ENCODE assay signal across 1 cellular context in the genomic region with DNA sequence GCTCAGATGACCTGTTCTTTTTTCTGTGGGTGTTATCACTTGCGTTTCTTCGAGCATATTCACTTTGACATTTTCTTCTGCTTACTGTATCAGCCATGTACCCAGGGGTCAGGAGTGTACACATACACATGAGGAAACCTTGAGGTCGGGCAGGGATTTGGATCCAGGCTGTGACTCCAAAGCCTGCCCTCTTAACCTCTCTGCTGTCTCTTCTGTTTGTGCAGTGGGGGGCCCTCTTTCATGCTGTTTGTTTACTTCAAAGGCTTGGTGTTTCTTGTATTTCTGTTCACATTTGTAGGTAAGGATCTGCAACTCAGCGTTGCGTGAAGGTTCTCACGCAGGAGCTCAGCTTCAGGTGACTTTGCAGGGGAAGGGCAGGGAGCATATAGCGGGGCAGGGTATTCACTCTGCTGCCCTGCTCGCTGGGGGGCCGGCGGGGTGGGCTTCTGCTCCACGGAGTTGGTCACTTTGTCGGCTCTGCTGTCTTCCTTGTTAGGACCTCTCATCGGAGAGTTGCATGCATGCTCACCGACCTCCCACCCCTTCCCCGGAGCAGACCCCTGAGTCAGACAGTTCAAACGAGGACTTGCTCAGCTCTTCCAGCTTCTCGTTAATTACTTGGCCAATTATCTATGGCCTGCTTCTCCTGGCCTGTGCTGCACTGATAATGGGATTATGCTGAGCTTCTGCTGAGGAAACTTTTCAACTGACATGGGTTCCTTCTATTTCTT.
A peak's percentile ranks its signal among the peaks of the same experiment; 100 is the strongest.
TF ChIP-seq lines count a peak whose summit lies in the region.

No MANE protein-coding gene starts in this region.

TF ChIP-seq in HepG2, 621 proteins besides CTCF, POLR2A, EP300 and RAD21 (continued from another document and continues in another):
- TF ChIP-seq ZNF281 (CRISPR knock-in tag; IDR thresholded peaks at IDR 0.05; ENCODE audit: borderline replicate concordance) = peak; percentile 74; the same call in 1 of the 2 replicates
- TF ChIP-seq RARA (CRISPR knock-in tag; IDR thresholded peaks at IDR 0.05) = peak; percentile 80
- TF ChIP-seq RBFOX2 (IDR thresholded peaks at IDR 0.05; ENCODE audit: low read depth, low read length) = 0 out of 2 replicates have a peak, but pooled peaks have one; percentile 16
- peak; percentile 39; the same call in 1 of the 2 replicates for TF ChIP-seq GFI1 (CRISPR knock-in tag; IDR thresholded peaks at IDR 0.05; ENCODE audit: borderline replicate concordance)
- TF ChIP-seq TBX3 (IDR thresholded peaks at IDR 0.05; ENCODE audit: borderline replicate concordance) = peak; percentile 45; the same call in 1 of the 2 replicates
- TF ChIP-seq ZNF547 (CRISPR knock-in tag; IDR thresholded peaks at IDR 0.05) = no peak
- peak; percentile 94 for TF ChIP-seq NR2F6 (IDR thresholded peaks at IDR 0.05)
- TF ChIP-seq NR2F6 (CRISPR knock-in tag; IDR thresholded peaks at IDR 0.05) = peak; percentile 66
- TF ChIP-seq NCOA2 (CRISPR knock-in tag; IDR thresholded peaks at IDR 0.05) = peak; percentile 56; the same call in 1 of the 2 replicates
- peak; percentile 40 for TF ChIP-seq HNF4A (CRISPR knock-in tag; IDR thresholded peaks at IDR 0.05)
- peak; percentile 35; the same call in 1 of the 2 replicates for TF ChIP-seq FOXP1 (IDR thresholded peaks at IDR 0.05)
- TF ChIP-seq FOXP1 (CRISPR knock-in tag; IDR thresholded peaks at IDR 0.05) = peak; percentile 91; the same call in 1 of the 2 replicates
- TF ChIP-seq ZNF878 (CRISPR knock-in tag; IDR thresholded peaks at IDR 0.05) = 0 out of 2 replicates have a peak, but pooled peaks have one; percentile 27
- peak; percentile 71 for TF ChIP-seq GATAD2A (CRISPR knock-in tag; IDR thresholded peaks at IDR 0.05)
- TF ChIP-seq LCORL (IDR thresholded peaks at IDR 0.05) = no peak
- TF ChIP-seq LCORL (CRISPR knock-in tag; IDR thresholded peaks at IDR 0.05) = 0 out of 2 replicates have a peak, but pooled peaks have one; percentile 20
- TF ChIP-seq AKAP8 (CRISPR knock-in tag; IDR thresholded peaks at IDR 0.05) = no peak
- TF ChIP-seq NR2F1 (CRISPR knock-in tag; IDR thresholded peaks at IDR 0.05) = peak; percentile 63 to 95; a peak in 3 of 4 replicates
- no peak for TF ChIP-seq FOXA1 (IDR thresholded peaks at IDR 0.05)
- peak; percentile 50; the same call in 1 of the 2 replicates for TF ChIP-seq FOXA1 (CRISPR knock-in tag; IDR thresholded peaks at IDR 0.05)
- peak; percentile 58; the same call in 1 of the 2 replicates for TF ChIP-seq SOX5 (CRISPR knock-in tag; IDR thresholded peaks at IDR 0.05; ENCODE audit: borderline replicate concordance)
- TF ChIP-seq, protein P1, sequence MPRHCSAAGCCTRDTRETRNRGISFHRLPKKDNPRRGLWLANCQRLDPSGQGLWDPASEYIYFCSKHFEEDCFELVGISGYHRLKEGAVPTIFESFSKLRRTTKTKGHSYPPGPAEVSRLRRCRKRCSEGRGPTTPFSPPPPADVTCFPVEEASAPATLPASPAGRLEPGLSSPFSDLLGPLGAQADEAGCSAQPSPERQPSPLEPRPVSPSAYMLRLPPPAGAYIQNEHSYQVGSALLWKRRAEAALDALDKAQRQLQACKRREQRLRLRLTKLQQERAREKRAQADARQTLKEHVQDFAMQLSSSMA (CRISPR knock-in tag; IDR thresholded peaks at IDR 0.05) = no peak
- peak; percentile 98 for TF ChIP-seq NR2F2 (IDR thresholded peaks at IDR 0.05; ENCODE audit: borderline replicate concordance, low read depth)
- no peak for TF ChIP-seq HNRNPUL1 (IDR thresholded peaks at IDR 0.05; ENCODE audit: low read depth, low read length)
- TF ChIP-seq SALL1 (CRISPR knock-in tag; IDR thresholded peaks at IDR 0.05) = peak; percentile 38; the same call in 1 of the 2 replicates
- no peak for TF ChIP-seq MTF2 (CRISPR knock-in tag; IDR thresholded peaks at IDR 0.05; ENCODE audit: borderline replicate concordance)
- 0 out of 2 replicates have a peak, but pooled peaks have one; percentile 31 for TF ChIP-seq ISL2 (CRISPR knock-in tag; IDR thresholded peaks at IDR 0.05)
- TF ChIP-seq NAIF1 (CRISPR knock-in tag; IDR thresholded peaks at IDR 0.05; ENCODE audit: borderline replicate concordance) = no peak
- 0 out of 2 replicates have a peak, but pooled peaks have one; percentile 16 for TF ChIP-seq HNF4G (IDR thresholded peaks at IDR 0.05; ENCODE audit: borderline replicate concordance, low read depth, low read length)
- no peak for TF ChIP-seq HNF4G (CRISPR knock-in tag; IDR thresholded peaks at IDR 0.05; ENCODE audit: borderline replicate concordance, low read depth)
- peak; percentile 64 for TF ChIP-seq HMG20A (CRISPR knock-in tag; IDR thresholded peaks at IDR 0.05; ENCODE audit: borderline replicate concordance)
- TF ChIP-seq SOX6 (IDR thresholded peaks at IDR 0.05) = no peak
- TF ChIP-seq SOX6 (CRISPR knock-in tag; IDR thresholded peaks at IDR 0.05) = peak; percentile 51
- no peak for TF ChIP-seq HOMEZ (CRISPR knock-in tag; IDR thresholded peaks at IDR 0.05; ENCODE audit: low read depth)
- no peak for TF ChIP-seq ZNF678 (CRISPR knock-in tag; IDR thresholded peaks at IDR 0.05)
- TF ChIP-seq MED1 (CRISPR knock-in tag; IDR thresholded peaks at IDR 0.05) = peak; percentile 34; the same call in 1 of the 2 replicates
- peak; percentile 87 for TF ChIP-seq BCL6 (CRISPR knock-in tag; IDR thresholded peaks at IDR 0.05)
- TF ChIP-seq ZNF331 (CRISPR knock-in tag; IDR thresholded peaks at IDR 0.05) = 0 out of 2 replicates have a peak, but pooled peaks have one; percentile 23
- peak; percentile 37; the same call in 1 of the 2 replicates for TF ChIP-seq THRA (CRISPR knock-in tag; IDR thresholded peaks at IDR 0.05; ENCODE audit: borderline replicate concordance)
- TF ChIP-seq ZNF124 (CRISPR knock-in tag; IDR thresholded peaks at IDR 0.05) = no peak
- peak; percentile 35; the same call in 1 of the 2 replicates for TF ChIP-seq FOXO1 (CRISPR knock-in tag; IDR thresholded peaks at IDR 0.05)
- peak; percentile 78 for TF ChIP-seq FOXA3 (CRISPR knock-in tag; IDR thresholded peaks at IDR 0.05)
- TF ChIP-seq HDAC1 (CRISPR knock-in tag; IDR thresholded peaks at IDR 0.05) = 0 out of 2 replicates have a peak, but pooled peaks have one; percentile 14
- no peak for TF ChIP-seq ZNF720 (CRISPR knock-in tag; IDR thresholded peaks at IDR 0.05)
- peak; percentile 62; the same call in 1 of the 2 replicates for TF ChIP-seq KDM6A (CRISPR knock-in tag; IDR thresholded peaks at IDR 0.05; ENCODE audit: low read depth)
- TF ChIP-seq PAXIP1 (CRISPR knock-in tag; conservative IDR thresholded peaks at IDR 0.05) = peak; percentile 80
- peak; percentile 52; the same call in 1 of the 2 replicates for TF ChIP-seq RXRA (CRISPR knock-in tag; IDR thresholded peaks at IDR 0.05)
- TF ChIP-seq NFIC (IDR thresholded peaks at IDR 0.05; ENCODE audit: low read length) = peak; percentile 73
- peak; percentile 55; the same call in 1 of the 2 replicates for TF ChIP-seq CREM (IDR thresholded peaks at IDR 0.05)
- no peak for TF ChIP-seq CREM (CRISPR knock-in tag; IDR thresholded peaks at IDR 0.05)
- 0 out of 2 replicates have a peak, but pooled peaks have one; percentile 20 for TF ChIP-seq ZMYM4 (CRISPR knock-in tag; IDR thresholded peaks at IDR 0.05)
- no peak for TF ChIP-seq ZNF484 (CRISPR knock-in tag; IDR thresholded peaks at IDR 0.05; ENCODE audit: borderline replicate concordance, low read depth)
- TF ChIP-seq RXRB (CRISPR knock-in tag; IDR thresholded peaks at IDR 0.05; ENCODE audit: borderline replicate concordance) = peak; percentile 30; the same call in 1 of the 2 replicates
- TF ChIP-seq FOXK1 (CRISPR knock-in tag; IDR thresholded peaks at IDR 0.05; ENCODE audit: borderline replicate concordance, low read depth) = no peak
- TF ChIP-seq MXD4 (CRISPR knock-in tag; IDR thresholded peaks at IDR 0.05) = no peak
- no peak for TF ChIP-seq ZNF609 (CRISPR knock-in tag; IDR thresholded peaks at IDR 0.05; ENCODE audit: borderline replicate concordance)
